ENCODE assay signal across 10 cellular contexts in the genomic region with DNA sequence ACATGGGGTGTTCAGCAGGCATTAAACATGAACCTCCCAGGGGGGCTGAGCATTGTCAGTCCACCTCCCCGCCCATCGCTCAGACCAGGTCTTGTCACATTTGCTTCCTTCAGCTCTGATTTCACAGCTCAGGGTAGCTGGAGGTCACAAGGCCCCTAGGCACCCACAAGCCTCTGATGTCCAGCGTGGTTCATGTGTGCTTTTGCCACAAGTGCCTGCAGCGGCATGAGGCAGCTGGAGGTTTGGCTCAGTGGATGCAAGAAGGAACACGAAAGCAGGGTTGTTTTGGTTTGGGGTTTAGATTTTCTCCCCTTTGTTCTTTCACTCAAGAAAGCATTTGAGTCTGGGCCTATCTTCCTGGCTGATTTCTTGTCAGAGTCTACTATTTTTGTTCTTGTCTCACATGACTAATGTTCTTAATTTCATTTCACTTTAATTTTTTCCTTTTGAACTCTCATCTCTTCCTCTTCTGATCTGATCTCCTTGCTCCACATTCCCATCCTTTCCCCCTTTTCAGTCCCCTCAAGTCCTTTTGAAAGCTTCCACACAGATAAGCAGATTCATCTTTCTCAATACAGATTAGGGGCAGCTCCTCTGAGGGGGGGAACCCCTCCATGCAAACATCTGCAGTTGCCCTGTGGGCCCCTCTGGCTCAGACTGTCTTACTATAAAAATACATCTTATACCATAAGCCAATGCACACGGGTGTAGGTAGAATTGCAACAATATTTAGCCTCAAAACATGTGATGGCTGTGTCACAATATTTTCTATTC.
A peak's percentile ranks its signal among the peaks of the same experiment; 100 is the strongest.
DNase-seq lines count a peak whose midpoint lies in the region; ATAC-seq and TF ChIP-seq lines count a peak whose summit lies in the region.
"Had no signal": no experiment of that assay in that cellular context is flagged by ENCODE, and none has a peak within 500 bp of the region (broad histone marks: within the 10 kb centered on the region; RNA-seq: fewer than 3 reads in every experiment).

No MANE protein-coding gene starts in this region.

- no peaks in the 10 kb centered on the region for H3K9me3 Mint-ChIP-seq in activated naive CD4-positive, alpha-beta T cell treated with anti-CD3 and anti-CD28 coated beads, Interleukin-2, amount 50 U/mL, for 24 hours
- H3K9me3 Mint-ChIP-seq in endodermal cell (peaks cover 2% of the 10 kb centered on the region), Caco-2 (ENCODE audit: unreplicated experiment) (no peaks in the 10 kb centered on the region)

- H3K27ac Mint-ChIP-seq in activated naive CD4-positive, alpha-beta T cell treated with anti-CD3 and anti-CD28 coated beads, Interleukin-2, amount 50 U/mL, for 24 hours, result peak overlapping the region; percentile 96
- H3K27ac Mint-ChIP-seq in endodermal cell (no peak overlapping the region), Caco-2 (ENCODE audit: unreplicated experiment) (no peak overlapping the region)

- H3K4me3 ChIP-seq in endodermal cell (ENCODE audit: low read length) (no peak overlapping the region), tibial nerve (no peak overlapping the region), Caco-2 (ENCODE audit: low read depth, low read length) (no peak overlapping the region)
- H3K4me3 ChIP-seq: lung had no signal

- H3K4me3 Mint-ChIP-seq in activated naive CD4-positive, alpha-beta T cell treated with anti-CD3 and anti-CD28 coated beads, Interleukin-2, amount 50 U/mL, for 24 hours, result peak overlapping the region; percentile 57
- H3K4me3 Mint-ChIP-seq in endodermal cell, result no peak overlapping the region
- no peak overlapping the region for H3K4me3 Mint-ChIP-seq in Caco-2 (ENCODE audit: unreplicated experiment)

- POLR2A ChIA-PET in Caco-2 (lab: Charles Lee), result no interaction called here

- CTCF ChIA-PET in Caco-2 (lab: Charles Lee), result no interaction called here

- H3K27ac ChIP-seq in endodermal cell (ENCODE audit: low read depth, low read length) (no peak overlapping the region), tibial nerve (no peak overlapping the region)

- intact Hi-C loops in Caco-2 (cut with micrococcal nuclease; ENCODE audit: unreplicated experiment), result no loop called here

- peak; percentile 51 for ATAC-seq in HG03066 (IDR thresholded peaks at IDR 0.05; ENCODE audit: low read depth, unreplicated experiment)
- ATAC-seq in stimulated activated naive CD8-positive, alpha-beta T cell treated with anti-CD3 and anti-CD28 coated beads, Interleukin-15, Interleukin-2, amounts not matched to agents 100 U/mL and 50 U/mL, for 24 hours, result peak; percentile 65
- ATAC-seq: SK-N-SH treated with all-trans-retinoic acid at 6 μM for 48 hours had no signal

- WGBS in endodermal cell (ENCODE audit: insufficient coverage in 1 of 2, insufficient read length in 1 of 2), 2 experiments, result 92 to 94% methylated on average over 4 to 6 of the region's 6 CpGs
- 63 to 77% methylated on average over 6 of the region's 6 CpGs for WGBS in tibial nerve, 2 donors

- TF ChIP-seq POLR2A in tibial nerve (IDR thresholded peaks at IDR 0.05), result no peak

- peaks cover 72% of the 10 kb centered on the region for H3K4me1 Mint-ChIP-seq in activated naive CD4-positive, alpha-beta T cell treated with anti-CD3 and anti-CD28 coated beads, Interleukin-2, amount 50 U/mL, for 24 hours
- H3K4me1 Mint-ChIP-seq in endodermal cell (no peaks in the 10 kb centered on the region), Caco-2 (ENCODE audit: low read depth, unreplicated experiment) (no peaks in the 10 kb centered on the region)

- DNase-seq in activated CD8-positive, alpha-beta memory T cell treated with anti-CD3 and anti-CD28 coated beads for 24 hours, result peak; percentile 69
- no peak for DNase-seq in activated CD8-positive, alpha-beta memory T cell treated with anti-CD3 and anti-CD28 coated beads, Interleukin-2, amount 50 U/mL, for 4 hours
- no peak for DNase-seq in stimulated activated naive CD8-positive, alpha-beta T cell treated with anti-CD3 and anti-CD28 coated beads, Interleukin-15, Interleukin-2, amounts not matched to agents 100 U/mL and 50 U/mL, for 24 hours
- DNase-seq in endodermal cell, result no peak
- DNase-seq in tibial nerve (ENCODE audit: low spot score in 2 of 2), result no peak
- no peak for DNase-seq in Caco-2

- TF ChIP-seq CTCF in endodermal cell (conservative IDR thresholded peaks at IDR 0.05) (no peak), tibial nerve (IDR thresholded peaks at IDR 0.05) (no peak), Caco-2 (IDR thresholded peaks at IDR 0.05; ENCODE audit: insufficient read depth in 1 of 2, low read depth in 1 of 2, low read length in 1 of 2, severe bottlenecking in 1 of 2, unreplicated experiment in 1 of 2) (no peak)

- H3K27me3 Mint-ChIP-seq in activated naive CD4-positive, alpha-beta T cell treated with anti-CD3 and anti-CD28 coated beads, Interleukin-2, amount 50 U/mL, for 24 hours, result no peaks in the 10 kb centered on the region
- peaks cover 2% of the 10 kb centered on the region for H3K27me3 Mint-ChIP-seq in endodermal cell (ENCODE audit: insufficient read depth)
- peaks cover 2% of the 10 kb centered on the region for H3K27me3 Mint-ChIP-seq in Caco-2 (ENCODE audit: insufficient read depth, unreplicated experiment)

- H3K36me3 ChIP-seq in endodermal cell (ENCODE audit: control insufficient read depth, insufficient read depth, low read length) (no peaks in the 10 kb centered on the region), tibial nerve (no peaks in the 10 kb centered on the region), Caco-2 (ENCODE audit: control insufficient read depth, insufficient read depth, low read length) (no peaks in the 10 kb centered on the region)

- H3K36me3 Mint-ChIP-seq in activated naive CD4-positive, alpha-beta T cell treated with anti-CD3 and anti-CD28 coated beads, Interleukin-2, amount 50 U/mL, for 24 hours, result no peaks in the 10 kb centered on the region
- no peaks in the 10 kb centered on the region for H3K36me3 Mint-ChIP-seq in endodermal cell (ENCODE audit: low read depth)
- no peaks in the 10 kb centered on the region for H3K36me3 Mint-ChIP-seq in Caco-2 (ENCODE audit: insufficient read depth, unreplicated experiment)

- no peaks in the 10 kb centered on the region for H3K4me1 ChIP-seq in endodermal cell (ENCODE audit: control insufficient read depth, insufficient read depth, low read length)
- H3K4me1 ChIP-seq in tibial nerve, result peaks cover 0 to 12% (median 0%) of the 10 kb centered on the region in 4 donors
- no peaks in the 10 kb centered on the region for H3K4me1 ChIP-seq in Caco-2

- BruUV-seq in Caco-2 (replicated peaks; lab: Mats Ljungman, UMichigan), result no TSS peak

- TF ChIP-seq EP300 in tibial nerve (IDR thresholded peaks at IDR 0.05), result no peak

- H3K27me3 ChIP-seq in endodermal cell (ENCODE audit: control insufficient read depth, insufficient read depth, low read length, poor library complexity, severe bottlenecking), result no peaks in the 10 kb centered on the region
- H3K27me3 ChIP-seq in tibial nerve, result no peaks in the 10 kb centered on the region
- H3K27me3 ChIP-seq in Caco-2 (replicated peaks; ENCODE audit: control insufficient read depth, insufficient read depth, low read length), result no peaks in the 10 kb centered on the region

- H3K9ac ChIP-seq in endodermal cell (ENCODE audit: extremely low read depth, low read length, poor library complexity, severe bottlenecking), result no peak overlapping the region

- H3K9me3 ChIP-seq in endodermal cell (ENCODE audit: control insufficient read depth, low read length) (no peaks in the 10 kb centered on the region), tibial nerve (no peaks in the 10 kb centered on the region), Caco-2 (no peaks in the 10 kb centered on the region)
